8 cellular contexts compared by ENCODE assay signal in genomic region chr10:103395754-103396066, GRCh38. TPM values are rescaled to one million over a fixed set of nuclear protein-coding genes. Genes with fewer than 3 reads are reported as not detected.
A peak's percentile ranks its signal among the peaks of the same experiment; 100 is the strongest.
DNase-seq lines count a peak whose midpoint lies in the region; ATAC-seq and TF ChIP-seq lines count a peak whose summit lies in the region.

No MANE protein-coding gene starts in this region.

- no peaks in the 10 kb centered on the region for H3K27me3 Mint-ChIP-seq in nephron (ENCODE audit: low read depth)

- peaks cover 52% of the 10 kb centered on the region for H3K4me1 Mint-ChIP-seq in nephron

- TF ChIP-seq POLR2A in Peyer's patch (IDR thresholded peaks at IDR 0.05) = no peak

- no peak for ATAC-seq in GM19467 (IDR thresholded peaks at IDR 0.05; ENCODE audit: unreplicated experiment)

- no peaks in the 10 kb centered on the region for H3K9me3 Mint-ChIP-seq in nephron

- no peaks in the 10 kb centered on the region for H3K27me3 ChIP-seq in Peyer's patch

- no peak for TF ChIP-seq CTCF in Peyer's patch (IDR thresholded peaks at IDR 0.05)
- no peak for TF ChIP-seq CTCF in epithelial cell of esophagus (IDR thresholded peaks at IDR 0.05; ENCODE audit: insufficient read depth, low read depth, low read length, missing control alignments)
- TF ChIP-seq CTCF in nephron (IDR thresholded peaks at IDR 0.05; ENCODE audit: unreplicated experiment in 3 of 3) = no peak

- peak overlapping the region; percentile 67 to 86 (median 82) for H3K27ac ChIP-seq in Peyer's patch

- H3K4me3 ChIP-seq in Peyer's patch (peak overlapping the region; percentile 66 to 87 (median 74)), epithelial cell of esophagus (ENCODE audit: low read length) (peak overlapping the region; percentile 99)

- H3K4me3 Mint-ChIP-seq in nephron = peak overlapping the region; percentile 97 to 99 (median 99)

- peaks cover 0 to 38% (median 0%) of the 10 kb centered on the region in 3 donors for H3K36me3 ChIP-seq in Peyer's patch

- peaks cover 0 to 27% (median 9%) of the 10 kb centered on the region in 4 donors for H3K4me1 ChIP-seq in Peyer's patch

- DNase-seq in NCI-H510A (lab: John Stamatoyannopoulos, UW) (peak; percentile 2), NCI-H510A treated with DMSO at 0.1 percent for 48 hours (lab: John Stamatoyannopoulos, UW) (no peak), Peyer's patch (no peak), epithelial cell of esophagus (ENCODE audit: low read depth) (peak; percentile 11), mucosa of gallbladder (ENCODE audit: low spot score) (no peak), NCI-H187 (lab: John Stamatoyannopoulos, UW) (no peak)

- H3K36me3 Mint-ChIP-seq in nephron (ENCODE audit: low read depth) = peaks cover 45% of the 10 kb centered on the region

- no peaks in the 10 kb centered on the region for H3K9me3 ChIP-seq in Peyer's patch

- peak overlapping the region; percentile 96 to 99 (median 98) for H3K27ac Mint-ChIP-seq in nephron

RNA-seq across cellular contexts. Expression of gene ATP5MK, which starts 0.6 kb away (rescaled TPM):
- total RNA-seq in Peyer's patch (100 to 1,000 TPM in 3 of 4 donors, 10 to 100 TPM in 1; 78.6 to 235 (median 167) TPM), mucosa of gallbladder (309 TPM)

RNA-seq across cellular contexts. Expression of gene PDCD11, which starts 0.7 kb away (rescaled TPM):
- total RNA-seq in Peyer's patch (10 to 100 TPM; 11.6 to 42.1 (median 19.0) TPM), mucosa of gallbladder (19.5 TPM)

RNA-seq across cellular contexts. Expression of gene TAF5, which starts 27.9 kb away (rescaled TPM):
- total RNA-seq in Peyer's patch (1 to 10 TPM; 3.6 to 7.0 (median 5.3) TPM), mucosa of gallbladder (4.1 TPM)

RNA-seq across cellular contexts. Expression of gene PCGF6, which starts 44.8 kb away (rescaled TPM):
- total RNA-seq in Peyer's patch (10 to 100 TPM in 2 of 4 donors, 1 to 10 TPM in 2; 6.6 to 25.6 (median 10.1) TPM), mucosa of gallbladder (5.2 TPM)

RNA-seq across cellular contexts. Expression of gene CALHM2, which starts 56.5 kb away (rescaled TPM):
- 10 to 100 TPM in 3 of 4 donors, 1 to 10 TPM in 1; 8.6 to 33.8 (median 23.1) TPM for total RNA-seq in Peyer's patch
- total RNA-seq in mucosa of gallbladder = 24.8 TPM

Comparison
In these comparisons a context has a peak if more than half of its experiments do, and no peak if none do; other contexts are left out.
1. DNase-seq: peak in NCI-H510A (single experiment) and epithelial cell of esophagus (single experiment); none in NCI-H510A treated with DMSO at 0.1 percent for 48 hours (single experiment), Peyer's patch (0 of 3), mucosa of gallbladder (single experiment) and NCI-H187 (0 of 2).